Comparison of ENCODE assay signal across 9 cellular contexts in genomic region chr11:116791002-116791812, GRCh38. TPM values are rescaled to one million over a fixed set of nuclear protein-coding genes. Genes with fewer than 3 reads are reported as not detected.
DNase-seq lines count a peak whose midpoint lies in the region; ATAC-seq and TF ChIP-seq lines count a peak whose summit lies in the region.
"Had no signal": no experiment of that assay in that cellular context is flagged by ENCODE, and none has a peak within 500 bp of the region (broad histone marks: within the 10 kb centered on the region; RNA-seq: fewer than 3 reads in every experiment).

No MANE protein-coding gene starts in this region.

- in situ Hi-C loops in SK-MEL-5 (cut with HindIII; ENCODE audit: low pct_unique_long_range_greater_than_20kb, low sequenced_read_pairs): no loop called here

- H3K27ac ChIP-seq in gastroesophageal sphincter (no peak overlapping the region), osteoblast (ENCODE audit: low read depth, low read length) (no peak overlapping the region), suprapubic skin (no peak overlapping the region)

- H3K4me2 ChIP-seq in osteoblast (ENCODE audit: insufficient read depth, low read length): peak overlapping the region; percentile 31

- 0% methylated on average over 4 to 6 of the region's 31 CpGs for WGBS in gastroesophageal sphincter (ENCODE audit: low coverage in 1 of 2), 2 donors
- 26% methylated on average over 25 of the region's 31 CpGs for WGBS in suprapubic skin

- ATAC-seq in gastroesophageal sphincter (peak; percentile 76), GM21717 (IDR thresholded peaks at IDR 0.05; ENCODE audit: unreplicated experiment) (no peak)

- TF ChIP-seq EP300 in gastroesophageal sphincter (IDR thresholded peaks at IDR 0.05) (no peak), suprapubic skin (IDR thresholded peaks at IDR 0.05) (no peak)

- DNase-seq in Daoy (ENCODE audit: low read depth) (peak; percentile 65), SK-MEL-5 (ENCODE audit: low read depth, low spot score) (peak; percentile 66), osteoblast (ENCODE audit: insufficient read length, low spot score, missing footprints) (peak; percentile 96), suprapubic skin (ENCODE audit: low spot score in 2 of 2) (peak; percentile 77 to 87)
- peak; percentile 62 for DNase-seq in activated gamma-delta T cell treated with anti-CD3 and anti-CD28 coated beads, Interleukin-2, amount 50 U/mL, for 16 hours (ENCODE audit: low read depth)

- TF ChIP-seq POLR2A in gastroesophageal sphincter (IDR thresholded peaks at IDR 0.05): no peak
- TF ChIP-seq POLR2A in suprapubic skin (IDR thresholded peaks at IDR 0.05): no peak

- H3K4me3 ChIP-seq in gastroesophageal sphincter (no peak overlapping the region), osteoblast (ENCODE audit: insufficient read depth, low read length) (no peak overlapping the region), suprapubic skin (peak overlapping the region; percentile 10)

- H4K20me1 ChIP-seq in osteoblast (ENCODE audit: insufficient read depth, low read length): no peaks in the 10 kb centered on the region

- H3K4me1 ChIP-seq in gastroesophageal sphincter: peaks cover 0 to 32% (median 16%) of the 10 kb centered on the region in 3 donors
- peaks cover 48% of the 10 kb centered on the region for H3K4me1 ChIP-seq in osteoblast (ENCODE audit: insufficient read depth, low read length)
- H3K4me1 ChIP-seq in suprapubic skin: peaks cover 25% of the 10 kb centered on the region

- peak overlapping the region; percentile 75 for H2AFZ ChIP-seq in osteoblast (ENCODE audit: low read length)

- H3K27me3 ChIP-seq in gastroesophageal sphincter (no peaks in the 10 kb centered on the region), osteoblast (ENCODE audit: insufficient read depth, low read length) (no peaks in the 10 kb centered on the region), suprapubic skin (peaks cover 2% of the 10 kb centered on the region)

- peaks cover 16% of the 10 kb centered on the region for H3K79me2 ChIP-seq in osteoblast (ENCODE audit: insufficient read depth, low read length)

- TF ChIP-seq CTCF in LNCAP (IDR thresholded peaks at IDR 0.05): peak; percentile 93
- TF ChIP-seq CTCF in gastroesophageal sphincter (IDR thresholded peaks at IDR 0.05): peak; percentile 69 to 90 (median 89)
- TF ChIP-seq CTCF in osteoblast (IDR thresholded peaks at IDR 0.05; ENCODE audit: extremely low read depth, low read depth, low read length): peak; percentile 90
- peak; percentile 82 to 88 for TF ChIP-seq CTCF in suprapubic skin (IDR thresholded peaks at IDR 0.05)

- H3K36me3 ChIP-seq in gastroesophageal sphincter: peaks cover 0 to 3% of the 10 kb centered on the region in 2 donors
- peaks cover 5% of the 10 kb centered on the region for H3K36me3 ChIP-seq in osteoblast (ENCODE audit: insufficient read depth, low read length)
- H3K36me3 ChIP-seq in suprapubic skin: peaks cover 2% of the 10 kb centered on the region

- no peaks in the 10 kb centered on the region for H3K9me3 ChIP-seq in gastroesophageal sphincter
- no peaks in the 10 kb centered on the region for H3K9me3 ChIP-seq in osteoblast (ENCODE audit: low read depth, low read length)
- no peaks in the 10 kb centered on the region for H3K9me3 ChIP-seq in suprapubic skin

RNA-seq across cellular contexts. Expression of gene APOA5, which starts 0.5 kb away (rescaled TPM):
- not detected in 2 replicates for total RNA-seq in Daoy (2014; rRNA removed; shearing (Covaris generic))
- not detected in 2 replicates for total RNA-seq in SK-MEL-5 (2014; rRNA removed; shearing (Covaris generic))
- not detected in 2 replicates for polyA plus RNA-seq in SK-MEL-5 (2015; cell fraction: cytosol; rRNA removed)
- not detected in 2 replicates for polyA plus RNA-seq in SK-MEL-5 (2015; cell fraction: nucleus; rRNA removed)
- not detected for total RNA-seq in gastroesophageal sphincter
- under 0.01 TPM in 1 of 2 replicates, not detected in the other for total RNA-seq in osteoblast
- total RNA-seq in suprapubic skin: under 1 TPM in 1 of 4 donors, not detected in 3; 0.72 TPM
- total RNA-seq: T-helper 2 cell treated with Interferon-gamma antibody and Interleukin-4, amounts not matched to agents 100 ng/mL and 5 ng/mL, for 36 hours had no signal

RNA-seq across cellular contexts. Expression of gene ZPR1, which starts 3.4 kb away (rescaled TPM):
- total RNA-seq in Daoy (2014; rRNA removed; shearing (Covaris generic)): 84.1 and 122 TPM in 2 replicates
- 70.7 and 71.9 TPM in 2 replicates for total RNA-seq in SK-MEL-5 (2014; rRNA removed; shearing (Covaris generic))
- polyA plus RNA-seq in SK-MEL-5 (2015; cell fraction: cytosol; rRNA removed): 48.6 and 67.8 TPM in 2 replicates
- polyA plus RNA-seq in SK-MEL-5 (2015; cell fraction: nucleus; rRNA removed): 29.7 and 59.2 TPM in 2 replicates
- total RNA-seq in gastroesophageal sphincter (10 to 100 TPM; 18.1 to 45.9 (median 39.2) TPM), osteoblast (27.1 and 36.2 TPM in 2 replicates), suprapubic skin (10 to 100 TPM; 25.4 to 48.7 (median 36.8) TPM)

RNA-seq across cellular contexts. Expression of gene BUD13, which starts 18.4 kb away (rescaled TPM):
- 23.2 and 31.8 TPM in 2 replicates for total RNA-seq in Daoy (2014; rRNA removed; shearing (Covaris generic))
- 11.7 and 14.3 TPM in 2 replicates for total RNA-seq in SK-MEL-5 (2014; rRNA removed; shearing (Covaris generic))
- polyA plus RNA-seq in SK-MEL-5 (2015; cell fraction: cytosol; rRNA removed): 13.6 and 14.0 TPM in 2 replicates
- 9.9 and 19.5 TPM in 2 replicates for polyA plus RNA-seq in SK-MEL-5 (2015; cell fraction: nucleus; rRNA removed)
- 10 to 100 TPM; 13.5 to 17.3 (median 15.8) TPM for total RNA-seq in gastroesophageal sphincter
- 12.7 and 14.5 TPM in 2 replicates for total RNA-seq in osteoblast
- 10 to 100 TPM; 11.5 to 19.4 (median 14.3) TPM for total RNA-seq in suprapubic skin

RNA-seq across cellular contexts. Expression of gene APOA4, which starts 31.9 kb away (rescaled TPM):
- total RNA-seq in Daoy (2014; rRNA removed; shearing (Covaris generic)): not detected in 2 replicates
- not detected in 2 replicates for total RNA-seq in SK-MEL-5 (2014; rRNA removed; shearing (Covaris generic))
- polyA plus RNA-seq in SK-MEL-5 (2015; cell fraction: cytosol; rRNA removed): not detected in 2 replicates
- polyA plus RNA-seq in SK-MEL-5 (2015; cell fraction: nucleus; rRNA removed): not detected in 2 replicates
- total RNA-seq in gastroesophageal sphincter (under 1 TPM in 1 of 4 donors, not detected in 3; 0.19 TPM), osteoblast (not detected in 2 replicates), suprapubic skin (1 to 10 TPM in 2 of 4 donors, under 1 TPM in 1, not detected in 1; 0.34 to 3.9 (median 2.3) TPM)
- total RNA-seq: T-helper 2 cell treated with Interferon-gamma antibody and Interleukin-4, amounts not matched to agents 100 ng/mL and 5 ng/mL, for 36 hours had no signal

RNA-seq across cellular contexts. Expression of gene APOC3, which starts 38.5 kb away (rescaled TPM):
- not detected in 2 replicates for total RNA-seq in Daoy (2014; rRNA removed; shearing (Covaris generic))
- total RNA-seq in SK-MEL-5 (2014; rRNA removed; shearing (Covaris generic)): not detected in 2 replicates
- polyA plus RNA-seq in SK-MEL-5 (2015; cell fraction: cytosol; rRNA removed): not detected in 2 replicates
- not detected in 2 replicates for polyA plus RNA-seq in SK-MEL-5 (2015; cell fraction: nucleus; rRNA removed)
- 1 to 10 TPM in 1 of 4 donors, not detected in 3; 1.1 TPM for total RNA-seq in gastroesophageal sphincter
- not detected in 2 replicates for total RNA-seq in osteoblast
- total RNA-seq in suprapubic skin: 10 to 100 TPM in 1 of 4 donors, 1 to 10 TPM in 1, not detected in 2; 2.6 to 36.5 TPM
- total RNA-seq: T-helper 2 cell treated with Interferon-gamma antibody and Interleukin-4, amounts not matched to agents 100 ng/mL and 5 ng/mL, for 36 hours had no signal
